18 cellular contexts compared by ENCODE assay signal in genomic region chr20:20393207-20393606, GRCh38. TPM values are rescaled to one million over a fixed set of nuclear protein-coding genes. Genes with fewer than 3 reads are reported as not detected.
DNase-seq lines count a peak whose midpoint lies in the region; ATAC-seq, FAIRE-seq and TF ChIP-seq lines count a peak whose summit lies in the region.
"Had no signal": no experiment of that assay in that cellular context is flagged by ENCODE, and none has a peak within 500 bp of the region (broad histone marks: within the 10 kb centered on the region; RNA-seq: fewer than 3 reads in every experiment).

No MANE protein-coding gene starts in this region.

- no peak overlapping the region for H3K4me2 ChIP-seq in HepG2 (ENCODE audit: low read depth, low read length)
- H3K4me2 ChIP-seq: PC-9 had no signal

- H3K27me3 ChIP-seq in brain microvascular endothelial cell (replicated peaks) (no peaks in the 10 kb centered on the region), HepG2 (ENCODE audit: control insufficient read depth in 1 of 2, insufficient read depth in 2 of 2, low read length in 2 of 2) (no peaks in the 10 kb centered on the region)

- peaks cover 15% of the 10 kb centered on the region for H3K4me1 Mint-ChIP-seq in nephron

- DNase-seq in EL (peak; percentile 72), NB4 (ENCODE audit: low read depth) (peak; percentile 91), brain microvascular endothelial cell (peak; percentile 19), HepG2 (ENCODE audit: low spot score) (no peak), frontal cortex (ENCODE audit: low spot score in 2 of 2) (no peak)
- DNase-seq: activated effector memory CD4-positive, alpha-beta T cell treated with anti-CD3 and anti-CD28 coated beads, Interleukin-2, amount 50 U/mL, for 16 hours; DMS79; KBM-7; left ventricle myocardium inferior; NCI-H1048; PC-9; stimulated activated CD4-positive, alpha-beta T cell treated with anti-CD3 and anti-CD28 coated beads, Interleukin-2, amount 100 ng/mL, for 48 hours had no signal

- intact Hi-C loops in HepG2 (cut with micrococcal nuclease; ENCODE audit: unreplicated experiment): no loop called here

- no peak overlapping the region for H3K27ac ChIP-seq in brain microvascular endothelial cell
- H3K27ac ChIP-seq in HepG2 (ENCODE audit: extremely low read length, insufficient read depth, low read length): no peak overlapping the region
- H3K27ac ChIP-seq: C4-2B, left ventricle myocardium inferior, parathyroid adenoma, PC-9, thoracic aorta had no signal

- BruUV-seq in HepG2 (replicated peaks; lab: Mats Ljungman, UMichigan): no TSS peak

- TF ChIP-seq EP300 in HepG2 (IDR thresholded peaks at IDR 0.05; ENCODE audit: low read depth in 2 of 2, low read length in 2 of 2): no peak
- no peak for TF ChIP-seq EP300 in HepG2 (CRISPR knock-in tag; IDR thresholded peaks at IDR 0.05; ENCODE audit: borderline replicate concordance)

- H2AFZ ChIP-seq in HepG2 (ENCODE audit: low read length): no peak overlapping the region
- H2AFZ ChIP-seq: parathyroid adenoma, PC-9 had no signal

- no peak overlapping the region for H3K9ac ChIP-seq in HepG2 (ENCODE audit: insufficient read depth, low read depth, low read length)
- H3K9ac ChIP-seq: parathyroid adenoma had no signal

- H3K4me3 Mint-ChIP-seq in nephron: no peak overlapping the region

- no peak overlapping the region for H3K4me3 ChIP-seq in NB4 (ENCODE audit: low read depth, low read length)
- no peak overlapping the region for H3K4me3 ChIP-seq in brain microvascular endothelial cell (ENCODE audit: low read depth, low read length)
- H3K4me3 ChIP-seq in HepG2 (replicated peaks in 1 of 3; ENCODE audit: insufficient read depth in 1 of 3, low read depth in 2 of 3, low read length in 3 of 3): no peak overlapping the region
- H3K4me3 ChIP-seq: left ventricle myocardium inferior, PC-9, thoracic aorta had no signal

- H4K20me1 ChIP-seq in HepG2 (ENCODE audit: insufficient read depth, low read length): no peaks in the 10 kb centered on the region

- no peak for TF ChIP-seq RAD21 in HepG2 (CRISPR knock-in tag; IDR thresholded peaks at IDR 0.05)

- no peaks in the 10 kb centered on the region for H3K4me1 ChIP-seq in HepG2 (ENCODE audit: insufficient read depth, low read length)
- H3K4me1 ChIP-seq: left ventricle myocardium inferior, parathyroid adenoma had no signal

- FAIRE-seq in HepG2 (lab: Jason Lieb, UNC) (no peak), frontal cortex (lab: Jason Lieb, UNC) (no peak)

- peak overlapping the region; percentile 40 to 63 (median 44) for H3K27ac Mint-ChIP-seq in nephron

- ATAC-seq in HG03521 (IDR thresholded peaks at IDR 0.05; ENCODE audit: unreplicated experiment): no peak
- ATAC-seq in HepG2: no peak
- ATAC-seq: SK-N-SH treated with all-trans-retinoic acid at 6 μM for 48 hours had no signal

- H3K9me3 ChIP-seq in HepG2 (ENCODE audit: low read length): no peaks in the 10 kb centered on the region
- H3K9me3 ChIP-seq: left ventricle myocardium inferior, thoracic aorta had no signal

- no peaks in the 10 kb centered on the region for H3K9me3 Mint-ChIP-seq in nephron

- H3K36me3 Mint-ChIP-seq in nephron (ENCODE audit: low read depth): peaks cover 6% of the 10 kb centered on the region

- H3K36me3 ChIP-seq in brain microvascular endothelial cell (replicated peaks) (no peaks in the 10 kb centered on the region), HepG2 (replicated peaks in 1 of 2; ENCODE audit: control insufficient read depth in 1 of 2, insufficient read depth in 2 of 2, low read length in 2 of 2) (peaks cover 2% of the 10 kb centered on the region in 2 experiments; a peak in 1 of 5 replicates)

- CTCF ChIA-PET in HepG2 (lab: Yijun Ruan, JAX; ENCODE audit: low intra/inter-chr PET ratio, low total read pairs): no interaction called here

- H3K79me2 ChIP-seq in HepG2 (ENCODE audit: insufficient read depth, low read length): no peaks in the 10 kb centered on the region
- H3K79me2 ChIP-seq: parathyroid adenoma had no signal

- 97% methylated on average over 6 of the region's 6 CpGs for WGBS in HepG2 (ENCODE audit: low lambda C conversion rate)

- TF ChIP-seq CTCF in NB4 (IDR thresholded peaks at IDR 0.05; ENCODE audit: low read depth, low read length) (no peak), brain microvascular endothelial cell (IDR thresholded peaks at IDR 0.05; ENCODE audit: low read depth, low read length, missing control alignments) (no peak), nephron (IDR thresholded peaks at IDR 0.05; ENCODE audit: unreplicated experiment in 3 of 3) (no peak), HepG2 (CRISPR knock-in tag; IDR thresholded peaks at IDR 0.05) (no peak)

- H3K27me3 Mint-ChIP-seq in nephron (ENCODE audit: low read depth): peaks cover 12% of the 10 kb centered on the region

- no peak for TF ChIP-seq POLR2A in NB4 (IDR thresholded peaks at IDR 0.05; ENCODE audit: extremely low read depth, insufficient read length)
- no peak for TF ChIP-seq POLR2A in HepG2 (IDR thresholded peaks at IDR 0.05; ENCODE audit: insufficient read depth in 1 of 2, low read depth in 2 of 2, low read length in 2 of 2)

- in situ Hi-C loops in brain microvascular endothelial cell (cut with HindIII; ENCODE audit: low pct_ligation_motif_present, low sequenced_read_pairs): no loop called here
- in situ Hi-C loops in HepG2 (cut with HindIII; ENCODE audit: extremely low pct_ligation_motif_present, low pct_unique_long_range_greater_than_20kb): no loop called here

- POLR2A ChIA-PET in HepG2 (lab: Yijun Ruan, JAX): no interaction called here

TF ChIP-seq in HepG2, 621 proteins besides CTCF, POLR2A, EP300 and RAD21 (continues in another document):
- TF ChIP-seq ZNF766 (CRISPR knock-in tag; IDR thresholded peaks at IDR 0.05; ENCODE audit: borderline replicate concordance) (no peak), DNMT3B (CRISPR knock-in tag; conservative IDR thresholded peaks at IDR 0.05) (no peak), ZNF513 (CRISPR knock-in tag; conservative IDR thresholded peaks at IDR 0.05) (no peak), ZNF720 (CRISPR knock-in tag; IDR thresholded peaks at IDR 0.05) (no peak)

RNA-seq across cellular contexts. Expression of gene INSM1, which starts 25.3 kb away (rescaled TPM):
- total RNA-seq in HepG2 (2016; rRNA removed; fragmentation: Illumina TruSeq; extraction: Trizol) (not detected in 2 replicates), frontal cortex (8.6 TPM)
- total RNA-seq in HepG2 (2016; cell fraction: cytosol; rRNA removed; fragmentation: Illumina TruSeq; extraction: Trizol; ENCODE audit: low read depth): not detected in 2 replicates
- not detected in 2 replicates for total RNA-seq in HepG2 (2016; cell fraction: insoluble cytoplasmic fraction; rRNA removed; fragmentation: Illumina TruSeq; extraction: Trizol)
- total RNA-seq in HepG2 (2016; cell fraction: membrane; rRNA removed; fragmentation: Illumina TruSeq; extraction: Trizol): not detected in 2 replicates
- not detected in 2 replicates for total RNA-seq in HepG2 (2016; cell fraction: nucleus; rRNA removed; fragmentation: Illumina TruSeq; extraction: Trizol)
- polyA plus RNA-seq in HepG2 (2011; rRNA removed): not detected in 2 replicates
- not detected in 2 replicates for polyA plus RNA-seq in HepG2 (2011; cell fraction: cytosol; rRNA removed)
- not detected in 2 replicates for polyA plus RNA-seq in HepG2 (2011; cell fraction: nucleus; rRNA removed)
- polyA plus RNA-seq in HepG2 (2012): not detected in 2 replicates
- polyA plus RNA-seq in HepG2 (2016; cell fraction: cytosol; fragmentation: Illumina TruSeq; extraction: Trizol; ENCODE audit: low read depth): not detected in 2 replicates
- not detected in 2 replicates for polyA plus RNA-seq in HepG2 (2016; cell fraction: insoluble cytoplasmic fraction; fragmentation: Illumina TruSeq; extraction: Trizol; ENCODE audit: low read depth)
- not detected in 2 replicates for polyA plus RNA-seq in HepG2 (2016; cell fraction: membrane; fragmentation: Illumina TruSeq; extraction: Trizol; ENCODE audit: low read depth)
- not detected in 2 replicates for polyA plus RNA-seq in HepG2 (2016; cell fraction: nucleus; fragmentation: Illumina TruSeq; extraction: Trizol; ENCODE audit: insufficient read depth, low read depth)
- not detected in 2 replicates for polyA minus RNA-seq in HepG2 (2011; rRNA and poly(A)+ RNA removed; ENCODE audit: low replicate concordance)
- not detected in 2 replicates for polyA minus RNA-seq in HepG2 (2011; cell fraction: cytosol; rRNA and poly(A)+ RNA removed)
- polyA minus RNA-seq in HepG2 (2011; cell fraction: nucleus; rRNA and poly(A)+ RNA removed): not detected in 2 replicates
- total RNA-seq: left ventricle myocardium inferior, PC-9, thoracic aorta had no signal

Comparison
In these comparisons a context has a peak if more than half of its experiments do, and no peak if none do; other contexts are left out.
1. DNase-seq: peak in EL (single experiment), NB4 (single experiment) and brain microvascular endothelial cell (single experiment); none in HepG2 (single experiment) and frontal cortex (0 of 2).